ENCODE assay signal across 1 cellular context in the genomic region with DNA sequence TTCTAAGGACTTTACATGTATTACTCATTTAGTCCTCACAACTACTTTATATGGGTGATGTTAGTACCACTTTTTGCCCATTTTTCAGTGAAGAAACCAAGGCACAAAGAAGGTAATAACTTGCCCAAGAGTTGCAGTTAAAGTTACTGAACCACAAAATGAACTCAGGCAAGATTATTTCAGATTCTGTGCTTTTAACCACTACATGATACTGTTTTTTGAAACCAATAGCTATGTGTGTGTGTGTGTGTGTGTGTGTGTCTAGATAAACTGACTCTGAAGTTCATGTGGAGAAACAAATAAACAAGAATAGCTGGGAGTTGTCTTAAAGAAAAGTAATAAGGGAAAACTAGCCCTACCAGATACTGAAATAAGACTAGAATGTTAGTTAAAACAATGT.
TF ChIP-seq lines count a peak whose summit lies in the region.

No MANE protein-coding gene starts in this region.

TF ChIP-seq in WTC11, 78 proteins besides CTCF, POLR2A, EP300 and RAD21 (continued from another document):
- TF ChIP-seq, protein P1, sequence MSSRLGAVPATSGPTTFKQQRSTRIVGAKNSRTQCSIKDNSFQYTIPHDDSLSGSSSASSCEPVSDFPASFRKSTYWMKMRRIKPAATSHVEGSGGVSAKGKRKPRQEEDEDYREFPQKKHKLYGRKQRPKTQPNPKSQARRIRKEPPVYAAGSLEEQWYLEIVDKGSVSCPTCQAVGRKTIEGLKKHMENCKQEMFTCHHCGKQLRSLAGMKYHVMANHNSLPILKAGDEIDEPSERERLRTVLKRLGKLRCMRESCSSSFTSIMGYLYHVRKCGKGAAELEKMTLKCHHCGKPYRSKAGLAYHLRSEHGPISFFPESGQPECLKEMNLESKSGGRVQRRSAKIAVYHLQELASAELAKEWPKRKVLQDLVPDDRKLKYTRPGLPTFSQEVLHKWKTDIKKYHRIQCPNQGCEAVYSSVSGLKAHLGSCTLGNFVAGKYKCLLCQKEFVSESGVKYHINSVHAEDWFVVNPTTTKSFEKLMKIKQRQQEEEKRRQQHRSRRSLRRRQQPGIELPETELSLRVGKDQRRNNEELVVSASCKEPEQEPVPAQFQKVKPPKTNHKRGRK (CRISPR knock-in tag; IDR thresholded peaks at IDR 0.05; ENCODE audit: borderline replicate concordance), result no peak
- TF ChIP-seq JUN (CRISPR knock-in tag; IDR thresholded peaks at IDR 0.05), result no peak
- TF ChIP-seq, protein P2, sequence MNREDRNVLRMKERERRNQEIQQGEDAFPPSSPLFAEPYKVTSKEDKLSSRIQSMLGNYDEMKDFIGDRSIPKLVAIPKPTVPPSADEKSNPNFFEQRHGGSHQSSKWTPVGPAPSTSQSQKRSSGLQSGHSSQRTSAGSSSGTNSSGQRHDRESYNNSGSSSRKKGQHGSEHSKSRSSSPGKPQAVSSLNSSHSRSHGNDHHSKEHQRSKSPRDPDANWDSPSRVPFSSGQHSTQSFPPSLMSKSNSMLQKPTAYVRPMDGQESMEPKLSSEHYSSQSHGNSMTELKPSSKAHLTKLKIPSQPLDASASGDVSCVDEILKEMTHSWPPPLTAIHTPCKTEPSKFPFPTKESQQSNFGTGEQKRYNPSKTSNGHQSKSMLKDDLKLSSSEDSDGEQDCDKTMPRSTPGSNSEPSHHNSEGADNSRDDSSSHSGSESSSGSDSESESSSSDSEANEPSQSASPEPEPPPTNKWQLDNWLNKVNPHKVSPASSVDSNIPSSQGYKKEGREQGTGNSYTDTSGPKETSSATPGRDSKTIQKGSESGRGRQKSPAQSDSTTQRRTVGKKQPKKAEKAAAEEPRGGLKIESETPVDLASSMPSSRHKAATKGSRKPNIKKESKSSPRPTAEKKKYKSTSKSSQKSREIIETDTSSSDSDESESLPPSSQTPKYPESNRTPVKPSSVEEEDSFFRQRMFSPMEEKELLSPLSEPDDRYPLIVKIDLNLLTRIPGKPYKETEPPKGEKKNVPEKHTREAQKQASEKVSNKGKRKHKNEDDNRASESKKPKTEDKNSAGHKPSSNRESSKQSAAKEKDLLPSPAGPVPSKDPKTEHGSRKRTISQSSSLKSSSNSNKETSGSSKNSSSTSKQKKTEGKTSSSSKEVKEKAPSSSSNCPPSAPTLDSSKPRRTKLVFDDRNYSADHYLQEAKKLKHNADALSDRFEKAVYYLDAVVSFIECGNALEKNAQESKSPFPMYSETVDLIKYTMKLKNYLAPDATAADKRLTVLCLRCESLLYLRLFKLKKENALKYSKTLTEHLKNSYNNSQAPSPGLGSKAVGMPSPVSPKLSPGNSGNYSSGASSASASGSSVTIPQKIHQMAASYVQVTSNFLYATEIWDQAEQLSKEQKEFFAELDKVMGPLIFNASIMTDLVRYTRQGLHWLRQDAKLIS (CRISPR knock-in tag; IDR thresholded peaks at IDR 0.05; ENCODE audit: borderline replicate concordance), result no peak
- TF ChIP-seq, protein P3, sequence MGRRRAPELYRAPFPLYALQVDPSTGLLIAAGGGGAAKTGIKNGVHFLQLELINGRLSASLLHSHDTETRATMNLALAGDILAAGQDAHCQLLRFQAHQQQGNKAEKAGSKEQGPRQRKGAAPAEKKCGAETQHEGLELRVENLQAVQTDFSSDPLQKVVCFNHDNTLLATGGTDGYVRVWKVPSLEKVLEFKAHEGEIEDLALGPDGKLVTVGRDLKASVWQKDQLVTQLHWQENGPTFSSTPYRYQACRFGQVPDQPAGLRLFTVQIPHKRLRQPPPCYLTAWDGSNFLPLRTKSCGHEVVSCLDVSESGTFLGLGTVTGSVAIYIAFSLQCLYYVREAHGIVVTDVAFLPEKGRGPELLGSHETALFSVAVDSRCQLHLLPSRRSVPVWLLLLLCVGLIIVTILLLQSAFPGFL (CRISPR knock-in tag; IDR thresholded peaks at IDR 0.05; ENCODE audit: borderline replicate concordance), result no peak
- no peak for TF ChIP-seq NR2C2 (CRISPR knock-in tag; IDR thresholded peaks at IDR 0.05)
- no peak for TF ChIP-seq CREM (CRISPR knock-in tag; IDR thresholded peaks at IDR 0.05)
- TF ChIP-seq, protein P4, sequence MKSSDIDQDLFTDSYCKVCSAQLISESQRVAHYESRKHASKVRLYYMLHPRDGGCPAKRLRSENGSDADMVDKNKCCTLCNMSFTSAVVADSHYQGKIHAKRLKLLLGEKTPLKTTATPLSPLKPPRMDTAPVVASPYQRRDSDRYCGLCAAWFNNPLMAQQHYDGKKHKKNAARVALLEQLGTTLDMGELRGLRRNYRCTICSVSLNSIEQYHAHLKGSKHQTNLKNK (CRISPR knock-in tag; IDR thresholded peaks at IDR 0.05), result no peak
- TF ChIP-seq, protein P5, sequence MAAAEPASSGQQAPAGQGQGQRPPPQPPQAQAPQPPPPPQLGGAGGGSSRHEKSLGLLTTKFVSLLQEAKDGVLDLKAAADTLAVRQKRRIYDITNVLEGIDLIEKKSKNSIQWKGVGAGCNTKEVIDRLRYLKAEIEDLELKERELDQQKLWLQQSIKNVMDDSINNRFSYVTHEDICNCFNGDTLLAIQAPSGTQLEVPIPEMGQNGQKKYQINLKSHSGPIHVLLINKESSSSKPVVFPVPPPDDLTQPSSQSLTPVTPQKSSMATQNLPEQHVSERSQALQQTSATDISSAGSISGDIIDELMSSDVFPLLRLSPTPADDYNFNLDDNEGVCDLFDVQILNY (CRISPR knock-in tag; IDR thresholded peaks at IDR 0.05), result no peak
